Comparison of ENCODE assay signal across 17 cellular contexts in genomic region chr9:104963076-104963475, GRCh38. TPM values are rescaled to one million over a fixed set of nuclear protein-coding genes. Genes with fewer than 3 reads are reported as not detected.
A peak's percentile ranks its signal among the peaks of the same experiment; 100 is the strongest.
DNase-seq lines count a peak whose midpoint lies in the region; ATAC-seq, FAIRE-seq and TF ChIP-seq lines count a peak whose summit lies in the region.
"Had no signal": no experiment of that assay in that cellular context is flagged by ENCODE, and none has a peak within 500 bp of the region (broad histone marks: within the 10 kb centered on the region; RNA-seq: fewer than 3 reads in every experiment).

No MANE protein-coding gene starts in this region.

- intact Hi-C loops in activated naive CD4-positive, alpha-beta T cell treated with anti-CD3 and anti-CD28 coated beads for 36 hours (cut with micrococcal nuclease) = no loop called here

- no peaks in the 10 kb centered on the region for H3K27me3 Mint-ChIP-seq in activated naive CD4-positive, alpha-beta T cell treated with anti-CD3 and anti-CD28 coated beads for 36 hours (ENCODE audit: low read depth)
- H3K27me3 Mint-ChIP-seq in GM23338 (ENCODE audit: insufficient read depth, low read depth, poor library complexity) = peaks cover 4% of the 10 kb centered on the region
- H3K27me3 Mint-ChIP-seq: CD4-positive, CD25-positive, alpha-beta regulatory T cell had no signal

- TF ChIP-seq CTCF in GM23338 (conservative IDR thresholded peaks at IDR 0.05; ENCODE audit: low read depth in 2 of 2) = no peak
- no peak for TF ChIP-seq CTCF in H1 (IDR thresholded peaks at IDR 0.05; ENCODE audit: control extremely low read depth in 1 of 3, insufficient read depth in 1 of 3, low read depth in 1 of 3, low read length in 3 of 3)

- H3K56ac ChIP-seq in H1 (replicated peaks; ENCODE audit: insufficient read length, low read depth, low read length) = no peak overlapping the region

- no peaks in the 10 kb centered on the region for H3K9me2 ChIP-seq in GM23338 (ENCODE audit: insufficient read depth)

- H3K23ac ChIP-seq in H1 (ENCODE audit: insufficient read length) = no peak overlapping the region

- TF ChIP-seq EP300 in H1 (IDR thresholded peaks at IDR 0.05; ENCODE audit: borderline replicate concordance in 1 of 2, low read depth in 2 of 2, low read length in 2 of 2) = no peak

- ATAC-seq in GM23338 (no peak), GM19395 (IDR thresholded peaks at IDR 0.05; ENCODE audit: unreplicated experiment) (no peak)
- ATAC-seq: CD8-positive, alpha-beta T cell; GM12878; HCT116 had no signal

- 90% methylated on average over 6 of the region's 6 CpGs; no CpG with 5 or more reads in 1 of the 2 experiments for WGBS in H1 (ENCODE audit: extremely low coverage in 1 of 2, insufficient coverage in 1 of 2, insufficient read length in 1 of 2, insufficient replicate concordance in 2 of 2, low coverage in 1 of 2, low lambda C conversion rate in 2 of 2, missing lambda C conversion rate in 1 of 2), 2 experiments

- H3K4ac ChIP-seq in H1 (replicated peaks; ENCODE audit: insufficient read length, low read depth, low read length) = no peak overlapping the region

- H3K14ac ChIP-seq in H1 (ENCODE audit: insufficient read length) = no peak overlapping the region

- no peak for DNase-seq in activated naive CD4-positive, alpha-beta T cell treated with anti-CD3 and anti-CD28 coated beads for 36 hours
- no peak for DNase-seq in activated naive CD4-positive, alpha-beta T cell (lab: John Stamatoyannopoulos, UW)
- DNase-seq in GM23338 (ENCODE audit: low spot score) (no peak), H1 (ENCODE audit: low read depth in 1 of 2, low spot score in 2 of 2) (no peak), NOMO-1 treated with DMSO at 0.1 percent for 48 hours (lab: John Stamatoyannopoulos, UW; ENCODE audit: unreplicated experiment) (no peak), hypothalamus (lab: John Stamatoyannopoulos, UW) (no peak)
- DNase-seq: Caco-2; CD4-positive, CD25-positive, alpha-beta regulatory T cell; CD8-positive, alpha-beta T cell; DMS153; DND-41; GDM1; H9 had no signal

- H3K27me3 ChIP-seq in GM23338 (ENCODE audit: insufficient read depth) (no peaks in the 10 kb centered on the region), H1 (replicated peaks in 1 of 4; ENCODE audit: control insufficient read depth in 3 of 4, extremely low read depth in 1 of 4, insufficient read depth in 3 of 4, low read length in 3 of 4) (no peaks in the 10 kb centered on the region)

- H4K20me1 ChIP-seq in GM23338 (replicated peaks; ENCODE audit: insufficient read depth) (no peaks in the 10 kb centered on the region), H1 (replicated peaks in 1 of 2; ENCODE audit: control insufficient read depth in 1 of 2, insufficient read depth in 2 of 2, low read length in 2 of 2) (no peaks in the 10 kb centered on the region)

- H3K79me1 ChIP-seq in H1 (ENCODE audit: low read depth, low read length) = no peaks in the 10 kb centered on the region

- H2AFZ ChIP-seq in GM23338 (no peak overlapping the region), H1 (ENCODE audit: low read length) (no peak overlapping the region)

- no peak overlapping the region for H2BK5ac ChIP-seq in H1 (ENCODE audit: low read depth, low read length)

- no peaks in the 10 kb centered on the region for H3K79me2 ChIP-seq in GM23338 (replicated peaks; ENCODE audit: insufficient read depth)
- no peaks in the 10 kb centered on the region for H3K79me2 ChIP-seq in H1 (ENCODE audit: control insufficient read depth in 1 of 2, insufficient read depth in 2 of 2, low read length in 2 of 2)

- H3K18ac ChIP-seq in H1 (ENCODE audit: extremely low read depth, low read length) = no peak overlapping the region

- H4K91ac ChIP-seq in H1 (replicated peaks; ENCODE audit: insufficient read length, low read length) = no peak overlapping the region

- POLR2A ChIA-PET in H1 (lab: Charles Lee; ENCODE audit: partially characterized antibody) = interaction anchor here (0.9 kb wide), 1 partner anchor 36 kb away, joined by 4 read pairs; the partner anchor contains the start of gene ABCA1

- no peak for FAIRE-seq in H1 (lab: Jason Lieb, UNC)
- FAIRE-seq: GM12878, GM19239 had no signal

- H3K4me1 ChIP-seq in GM23338 (ENCODE audit: insufficient read depth) (peaks cover 30% of the 10 kb centered on the region), H1 (replicated peaks in 1 of 4; ENCODE audit: control insufficient read depth in 3 of 4, insufficient read depth in 4 of 4, low read length in 3 of 4) (peaks cover 4 to 7% (median 5%) of the 10 kb centered on the region in 4 experiments; a peak in 5 of 7 replicates)
- H3K4me1 ChIP-seq: Caco-2 had no signal

- no peaks in the 10 kb centered on the region for H3K9me3 ChIP-seq in H1 (ENCODE audit: insufficient read depth in 2 of 2, low read depth in 1 of 2, low read length in 1 of 2)
- H3K9me3 ChIP-seq: Caco-2 had no signal

- H4K8ac ChIP-seq in H1 (ENCODE audit: extremely low read depth, insufficient read depth, low read length) = no peak overlapping the region

- CTCF ChIA-PET in activated naive CD4-positive, alpha-beta T cell treated with anti-CD3 and anti-CD28 coated beads for 36 hours (lab: Charles Lee) = interaction anchor here (0.6 to 1.6 kb wide), 2 partner anchors 22 to 198 kb away, joined by 3 to 7 read pairs; no protein-coding TSS in a partner anchor
- CTCF ChIA-PET in H1 (lab: Charles Lee; ENCODE audit: partially characterized antibody) = interaction anchor here (1.2 kb wide), 1 partner anchor 23 kb away, joined by 4 read pairs; no protein-coding TSS in a partner anchor

- no peak overlapping the region for H2BK15ac ChIP-seq in H1 (ENCODE audit: low read length)

- no peak overlapping the region for H4K5ac ChIP-seq in H1 (ENCODE audit: insufficient read length, low read depth, low read length)

- H3K23me2 ChIP-seq in H1 (ENCODE audit: low read depth, low read length) = no peaks in the 10 kb centered on the region; the same call in 1 of the 2 replicates

- no peaks in the 10 kb centered on the region for H3K36me3 Mint-ChIP-seq in activated naive CD4-positive, alpha-beta T cell treated with anti-CD3 and anti-CD28 coated beads for 36 hours (ENCODE audit: low read depth)
- H3K36me3 Mint-ChIP-seq in GM23338 (ENCODE audit: low read depth) = no peaks in the 10 kb centered on the region
- H3K36me3 Mint-ChIP-seq: CD4-positive, CD25-positive, alpha-beta regulatory T cell; CD8-positive, alpha-beta T cell had no signal

- no peaks in the 10 kb centered on the region for H3F3A ChIP-seq in GM23338 (replicated peaks; ENCODE audit: low read depth)

- no peak overlapping the region; a peak in 2 of 7 replicates for H3K9ac ChIP-seq in H1 (replicated peaks in 1 of 4; ENCODE audit: extremely low read depth in 1 of 4, low read depth in 3 of 4, low read length in 3 of 4)

- no peak overlapping the region for H2AK5ac ChIP-seq in H1 (ENCODE audit: low read depth, low read length)

- H3K9me3 Mint-ChIP-seq in activated naive CD4-positive, alpha-beta T cell treated with anti-CD3 and anti-CD28 coated beads for 36 hours = no peaks in the 10 kb centered on the region
- H3K9me3 Mint-ChIP-seq in GM23338 = no peaks in the 10 kb centered on the region
- H3K9me3 Mint-ChIP-seq: CD8-positive, alpha-beta T cell had no signal

- H2BK120ac ChIP-seq in H1 (replicated peaks; ENCODE audit: low read depth, low read length) = peak overlapping the region; percentile 7

- no peak for TF ChIP-seq POLR2A in H1 (IDR thresholded peaks at IDR 0.05; ENCODE audit: control extremely low read depth in 1 of 2, low read depth in 2 of 2, low read length in 2 of 2)

- peaks cover 40% of the 10 kb centered on the region for H3K4me1 Mint-ChIP-seq in activated naive CD4-positive, alpha-beta T cell treated with anti-CD3 and anti-CD28 coated beads for 36 hours (ENCODE audit: low read depth)
- peaks cover 40% of the 10 kb centered on the region for H3K4me1 Mint-ChIP-seq in GM23338

- H3K36me3 ChIP-seq in GM23338 (ENCODE audit: insufficient read depth) (no peaks in the 10 kb centered on the region), H1 (ENCODE audit: control insufficient read depth in 2 of 4, insufficient read depth in 4 of 4, low read length in 3 of 4) (no peaks in the 10 kb centered on the region)

- H3K4me3 ChIP-seq in GM23338 = no peak overlapping the region
- no peak overlapping the region for H3K4me3 ChIP-seq in H1 (ENCODE audit: extremely low read depth in 1 of 4, insufficient read depth in 2 of 4, low read depth in 3 of 4, low read length in 4 of 4)
- H3K4me3 ChIP-seq: GM12878 had no signal

- H3K27ac Mint-ChIP-seq in activated naive CD4-positive, alpha-beta T cell treated with anti-CD3 and anti-CD28 coated beads for 36 hours = peak overlapping the region; percentile 30
- H3K27ac Mint-ChIP-seq in GM23338 = peak overlapping the region; percentile 48; the same call in 1 of the 2 replicates
- H3K27ac Mint-ChIP-seq: CD4-positive, CD25-positive, alpha-beta regulatory T cell; CD8-positive, alpha-beta T cell had no signal

- no peak overlapping the region for H2BK12ac ChIP-seq in H1 (ENCODE audit: low read depth, low read length)

- no peak overlapping the region for H2BK20ac ChIP-seq in H1 (ENCODE audit: low read length)

- H3K27ac ChIP-seq in GM23338 (ENCODE audit: low read depth) (no peak overlapping the region), H1 (ENCODE audit: low read depth, low read length) (no peak overlapping the region)

- TF ChIP-seq RAD21 in H1 (IDR thresholded peaks at IDR 0.05 in 1 of 2, conservative IDR thresholded peaks at IDR 0.05 in 1 of 2; ENCODE audit: low read depth in 2 of 2, low read length in 2 of 2) = no peak

- H3K4me2 ChIP-seq in GM23338 (no peak overlapping the region), H1 (ENCODE audit: insufficient read depth in 1 of 2, low read depth in 2 of 2, low read length in 2 of 2) (no peak overlapping the region)

- no peak overlapping the region for H3K4me3 Mint-ChIP-seq in activated naive CD4-positive, alpha-beta T cell treated with anti-CD3 and anti-CD28 coated beads for 36 hours
- no peak overlapping the region for H3K4me3 Mint-ChIP-seq in GM23338
- H3K4me3 Mint-ChIP-seq: CD4-positive, CD25-positive, alpha-beta regulatory T cell; CD8-positive, alpha-beta T cell; H9 had no signal

TF ChIP-seq in GM23338, 12 proteins besides CTCF, POLR2A, EP300 and RAD21 (continues in another document):
- no peak for TF ChIP-seq JUNB (IDR thresholded peaks at IDR 0.05; ENCODE audit: unreplicated experiment)

RNA-seq across cellular contexts. Expression of gene ABCA1, which starts 35.1 kb away (rescaled TPM):
- 10 to 100 TPM; 31.3 to 31.5 TPM for total RNA-seq in activated naive CD4-positive, alpha-beta T cell treated with anti-CD3 and anti-CD28 coated beads for 36 hours
- 2.8 and 2.9 TPM in 2 replicates for total RNA-seq in GM23338 (2014; rRNA removed; shearing (Covaris generic))
- 1.1 and 1.4 TPM in 2 replicates for polyA plus RNA-seq in GM23338 (2016; fragmentation: Nextera tagmentation; extraction: Ambion mirVana)
- total RNA-seq in H1 (2021; fragmentation: NEBNext Ultra II Directional; extraction: Animal tissue kit (Norgen Biotek cat#: 25700)) = 7.8 and 8.5 TPM in 2 replicates
- 6.9 and 7.3 TPM in 2 replicates for polyA plus RNA-seq in H1 (2011; rRNA removed)
- polyA plus RNA-seq in H1 (2011; cell fraction: cytosol; rRNA removed) = 5.2 TPM
- 11.8 TPM for polyA plus RNA-seq in H1 (2011; cell fraction: nucleus; rRNA removed)
- polyA plus RNA-seq in H1 (2012, experiment 1 of 2) = 4.0 to 4.8 TPM (median 4.2 TPM) in 4 replicates
- 0.33 TPM for polyA plus RNA-seq in H1 (2012, experiment 2 of 2)
- polyA plus RNA-seq in H1 (2013, experiment 1 of 2) = 1.7 TPM
- polyA plus RNA-seq in H1 (2013, experiment 2 of 2) = 1.1 TPM
- polyA minus RNA-seq in H1 (2011; rRNA and poly(A)+ RNA removed) = 82.4 and 99.2 TPM in 2 replicates
- 19.4 TPM for polyA minus RNA-seq in H1 (2011; cell fraction: cytosol; rRNA and poly(A)+ RNA removed)
- 45.3 TPM for polyA minus RNA-seq in H1 (2011; cell fraction: nucleus; rRNA and poly(A)+ RNA removed)
